Comparison of ENCODE assay signal across 15 cellular contexts in genomic region chr7:142130282-142130681, GRCh38. TPM values are rescaled to one million over a fixed set of nuclear protein-coding genes. Genes with fewer than 3 reads are reported as not detected.
"Had no signal": no experiment of that assay in that cellular context is flagged by ENCODE, and none has a peak within 500 bp of the region (broad histone marks: within the 10 kb centered on the region; RNA-seq: fewer than 3 reads in every experiment).

No MANE protein-coding gene starts in this region.

- H3K27me3 ChIP-seq: breast epithelium, gastroesophageal sphincter, vagina had no signal

- DNase-seq: activated CD4-positive, CD25-positive, alpha-beta regulatory T cell; activated effector memory CD4-positive, alpha-beta T cell treated with Interleukin-2 at 50 U/mL for 16 hours; activated T-cell treated with anti-CD3 and anti-CD28 coated beads, Interleukin-2, amount 50 U/mL, for 24 hours; amygdala; kidney; lower lobe of right lung; midbrain; naive thymus-derived CD4-positive, alpha-beta T cell; retina; stomach had no signal

- H3K27ac ChIP-seq: breast epithelium, gastroesophageal sphincter, lower lobe of right lung, parathyroid adenoma, vagina had no signal

- H3K36me3 ChIP-seq: breast epithelium, gastroesophageal sphincter, lower lobe of right lung, stomach, vagina had no signal

- H3K9me3 ChIP-seq: breast epithelium, gastroesophageal sphincter, lower lobe of right lung, stomach, vagina had no signal

- H3K4me1 ChIP-seq: breast epithelium, gastroesophageal sphincter, lower lobe of right lung, parathyroid adenoma, stomach, vagina had no signal

- H3K4me3 ChIP-seq: breast epithelium, gastroesophageal sphincter, lower lobe of right lung, stomach, vagina had no signal

RNA-seq across cellular contexts. Expression of gene MGAM2, which starts 18.8 kb away (rescaled TPM):
- total RNA-seq: activated naive CD4-positive, alpha-beta T cell treated with anti-CD3 and anti-CD28 coated beads, Interleukin-2, amount 50 U/mL, for 72 hours; vagina had no signal
